In genomic region chr3:72604287-72604686, GRCh38 we compare ENCODE assay signal across 17 cellular contexts.
"Had no signal": no experiment of that assay in that cellular context is flagged by ENCODE, and none has a peak within 500 bp of the region (broad histone marks: within the 10 kb centered on the region; RNA-seq: fewer than 3 reads in every experiment).

No MANE protein-coding gene starts in this region.

- DNase-seq: activated CD4-positive, alpha-beta T cell treated with anti-CD3 and anti-CD28 coated beads, Interleukin-2, amount 50 U/mL, for 1 hour; activated CD8-positive, alpha-beta memory T cell treated with anti-CD3 and anti-CD28 coated beads for 24 hours; activated naive CD8-positive, alpha-beta T cell treated with anti-CD3 and anti-CD28 coated beads for 36 hours; brain microvascular endothelial cell; cerebellar nuclear complex; dermis blood vessel endothelial cell; left ventricle myocardium superior; mesendoderm; right cardiac atrium; small intestine; stimulated activated CD4-positive, alpha-beta T cell treated with anti-CD3 and anti-CD28 coated beads, Interleukin-4, amount 100 ng/mL, for 24 hours; stimulated activated naive CD4-positive, alpha-beta T cell; transverse colon had no signal

- ATAC-seq: activated CD4-positive, CD25-positive, alpha-beta regulatory T cell treated with anti-CD3 and anti-CD28 coated beads, Interleukin-2, amount 50 U/mL, for 24 hours; left ventricle myocardium superior; natural killer cell treated with Interleukin-12 subunit alpha and Interleukin-12 subunit beta and Interleukin-15 and Interleukin-18, amount 100 ng/mL, for 72 hours; right cardiac atrium had no signal

- H3K27ac ChIP-seq: brain microvascular endothelial cell, hepatocyte, transverse colon, vagina had no signal

- H3K4me3 ChIP-seq: hepatocyte, transverse colon, vagina had no signal
